ENCODE assay signal across 8 cellular contexts in genomic region chr5:36723921-36724320, GRCh38.
DNase-seq lines count a peak whose midpoint lies in the region; ATAC-seq, FAIRE-seq and TF ChIP-seq lines count a peak whose summit lies in the region.

No MANE protein-coding gene starts in this region.

- H3K4me2 ChIP-seq in BLaER1 treated with 17β-estradiol and CSF1 and Interleukin-3, amounts not matched to agents 10 nM and 100 nM: peak overlapping the region; percentile 23 to 72 (median 40); a peak in 15 of 22 replicates
- no peak overlapping the region for H3K4me2 ChIP-seq in hepatocyte

- H3K9me3 Mint-ChIP-seq in activated CD8-positive, alpha-beta T cell treated with anti-CD3 and anti-CD28 coated beads for 36 hours: no peaks in the 10 kb centered on the region

- 89% methylated on average over 3 of the region's 3 CpGs for WGBS in hepatocyte (ENCODE audit: low lambda C conversion rate, missing lambda C conversion rate)

- H3K9me2 ChIP-seq in hepatocyte (replicated peaks; ENCODE audit: insufficient read depth): no peaks in the 10 kb centered on the region

- H3K79me2 ChIP-seq in hepatocyte: no peaks in the 10 kb centered on the region

- CTCF ChIA-PET in activated CD8-positive, alpha-beta T cell treated with anti-CD3 and anti-CD28 coated beads for 36 hours (lab: Charles Lee): interaction anchor here (0.7 to 2.0 kb wide), 2 partner anchors 15 to 28 kb away, joined by 5 to 8 read pairs; no protein-coding TSS in a partner anchor

- no peaks in the 10 kb centered on the region for H3K27me3 ChIP-seq in BLaER1 treated with 17β-estradiol and CSF1 and Interleukin-3, amounts not matched to agents 10 nM and 100 nM
- peaks cover 3% of the 10 kb centered on the region for H3K27me3 ChIP-seq in hepatocyte

- intact Hi-C loops in activated CD8-positive, alpha-beta T cell treated with anti-CD3 and anti-CD28 coated beads for 36 hours (cut with micrococcal nuclease): no loop called here

- peaks cover 0 to 10% (median 0%) of the 10 kb centered on the region in 11 experiments; a peak in 3 of 22 replicates for H3K9me3 ChIP-seq in BLaER1 treated with 17β-estradiol and CSF1 and Interleukin-3, amounts not matched to agents 10 nM and 100 nM (replicated peaks in 1 of 11)
- H3K9me3 ChIP-seq in hepatocyte (ENCODE audit: low read depth): no peaks in the 10 kb centered on the region

- peaks cover 7% of the 10 kb centered on the region for H3K27me3 Mint-ChIP-seq in activated CD8-positive, alpha-beta T cell treated with anti-CD3 and anti-CD28 coated beads for 36 hours

- POLR2A ChIA-PET in activated CD8-positive, alpha-beta T cell treated with anti-CD3 and anti-CD28 coated beads for 36 hours (lab: Charles Lee): no interaction called here

- no peak for DNase-seq in activated CD8-positive, alpha-beta T cell treated with anti-CD3 and anti-CD28 coated beads for 36 hours
- DNase-seq in hepatocyte (ENCODE audit: low spot score) (no peak), T-helper 9 cell (no peak), HTR-8/SVneo (ENCODE audit: insufficient read length, low spot score) (no peak), RKO (ENCODE audit: low spot score) (no peak)

- no peak overlapping the region for H2AFZ ChIP-seq in hepatocyte

- peaks cover 22% of the 10 kb centered on the region for H3K4me1 Mint-ChIP-seq in activated CD8-positive, alpha-beta T cell treated with anti-CD3 and anti-CD28 coated beads for 36 hours (ENCODE audit: low read depth)

- no peak for TF ChIP-seq CTCF in activated CD8-positive, alpha-beta T cell treated with anti-CD3 and anti-CD28 coated beads for 36 hours (IDR thresholded peaks at IDR 0.05)
- TF ChIP-seq CTCF in hepatocyte (IDR thresholded peaks at IDR 0.05; ENCODE audit: poor library complexity): no peak

- H3K4me3 Mint-ChIP-seq in activated CD8-positive, alpha-beta T cell treated with anti-CD3 and anti-CD28 coated beads for 36 hours: peak overlapping the region; percentile 74

- ATAC-seq in GM19023 (IDR thresholded peaks at IDR 0.05; ENCODE audit: unreplicated experiment) (peak; percentile 45), HG03039 (IDR thresholded peaks at IDR 0.05; ENCODE audit: unreplicated experiment) (peak; percentile 38)
- ATAC-seq in activated CD8-positive, alpha-beta T cell treated with anti-CD3 and anti-CD28 coated beads for 36 hours: no peak

- no peaks in the 10 kb centered on the region for H4K20me1 ChIP-seq in BLaER1 treated with 17β-estradiol and CSF1 and Interleukin-3, amounts not matched to agents 10 nM and 100 nM
- H4K20me1 ChIP-seq in hepatocyte (ENCODE audit: insufficient read depth, poor library complexity, severe bottlenecking): no peaks in the 10 kb centered on the region

- peaks cover 19 to 50% (median 26%) of the 10 kb centered on the region in 10 experiments; a peak in 18 of 20 replicates for H3K4me1 ChIP-seq in BLaER1 treated with 17β-estradiol and CSF1 and Interleukin-3, amounts not matched to agents 10 nM and 100 nM
- no peaks in the 10 kb centered on the region for H3K4me1 ChIP-seq in hepatocyte (ENCODE audit: insufficient read depth)

- no peak overlapping the region for H3K9ac ChIP-seq in BLaER1 treated with 17β-estradiol and CSF1 and Interleukin-3, amounts not matched to agents 10 nM and 100 nM

- H3K27ac ChIP-seq in BLaER1 treated with 17β-estradiol and CSF1 and Interleukin-3, amounts not matched to agents 10 nM and 100 nM: peak overlapping the region in 6 of 11 experiments; percentile 1 to 44 (median 21); a peak in 6 of 22 replicates
- no peak overlapping the region for H3K27ac ChIP-seq in hepatocyte

- no peak overlapping the region for H3K4me3 ChIP-seq in BLaER1 treated with 17β-estradiol and CSF1 and Interleukin-3, amounts not matched to agents 10 nM and 100 nM
- H3K4me3 ChIP-seq in hepatocyte: no peak overlapping the region

- no peak for FAIRE-seq in HTR-8/SVneo (lab: Jason Lieb, UNC)

- H3K36me3 Mint-ChIP-seq in activated CD8-positive, alpha-beta T cell treated with anti-CD3 and anti-CD28 coated beads for 36 hours (ENCODE audit: low read depth): no peaks in the 10 kb centered on the region

- H3K27ac Mint-ChIP-seq in activated CD8-positive, alpha-beta T cell treated with anti-CD3 and anti-CD28 coated beads for 36 hours: peak overlapping the region; percentile 73

- H3K36me3 ChIP-seq in BLaER1 treated with 17β-estradiol and CSF1 and Interleukin-3, amounts not matched to agents 10 nM and 100 nM: no peaks in the 10 kb centered on the region
- H3K36me3 ChIP-seq in hepatocyte (replicated peaks; ENCODE audit: insufficient read depth, low read depth): no peaks in the 10 kb centered on the region
